In the genomic region with DNA sequence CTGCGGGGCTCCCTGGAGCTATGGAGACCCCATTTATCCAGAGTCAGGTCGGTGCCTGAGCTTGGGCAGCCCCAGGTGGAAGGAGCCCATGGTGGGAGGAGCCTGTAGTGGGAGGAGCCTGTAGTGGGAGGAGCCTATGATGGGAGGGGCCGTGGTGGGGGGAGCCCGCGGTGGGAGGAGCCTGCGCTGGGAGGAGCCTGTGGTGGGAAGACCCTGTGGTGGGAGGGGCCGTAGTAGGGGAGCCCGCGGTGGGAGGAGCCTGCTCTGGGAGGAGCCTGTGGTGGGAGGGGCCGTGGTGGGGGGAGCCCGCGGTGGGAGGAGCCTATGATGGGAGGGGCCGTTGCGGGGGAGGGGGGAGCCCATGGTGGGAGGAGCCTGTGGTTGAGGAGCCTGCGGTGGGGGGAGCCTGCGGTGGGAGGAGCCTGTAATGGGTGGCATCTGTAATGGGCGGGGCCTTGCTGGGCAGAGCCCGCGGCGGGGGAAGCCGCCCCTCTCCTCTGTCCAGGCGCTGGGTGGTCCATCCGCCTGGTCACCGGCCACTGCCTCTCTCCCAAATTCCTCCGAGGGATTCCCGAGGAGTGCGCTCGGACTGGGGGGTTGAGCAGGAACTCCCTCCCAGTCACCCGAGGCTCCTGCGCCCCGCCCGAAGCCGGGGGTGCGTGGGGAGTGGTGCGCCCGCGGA, we compare ENCODE assay signal across 7 cellular contexts. TPM values are rescaled to one million over a fixed set of nuclear protein-coding genes. Genes with fewer than 3 reads are reported as not detected.
DNase-seq lines count a peak whose midpoint lies in the region; ATAC-seq and TF ChIP-seq lines count a peak whose summit lies in the region.

No MANE protein-coding gene starts in this region.

- H3K9me2 ChIP-seq in OCI-LY7 (ENCODE audit: insufficient read depth, low read length), result no peaks in the 10 kb centered on the region
- H3K9me2 ChIP-seq in neural cell (ENCODE audit: insufficient read depth, low read length), result no peaks in the 10 kb centered on the region

- TF ChIP-seq RAD21 in neural cell (conservative IDR thresholded peaks at IDR 0.05), result no peak

- TF ChIP-seq CTCF in OCI-LY7 (conservative IDR thresholded peaks at IDR 0.05; ENCODE audit: low read length) (no peak), neural cell (IDR thresholded peaks at IDR 0.05; ENCODE audit: poor library complexity, severe bottlenecking) (no peak)

- POLR2A ChIA-PET in OCI-LY7 (lab: Charles Lee), result interaction anchor here (0.9 to 1.0 kb wide), 2 partner anchors 12 to 33 kb away, joined by 3 to 6 read pairs; partner anchors contain the start of gene PPDPF

- H3K4me2 ChIP-seq in OCI-LY7 (ENCODE audit: low read length) (peak overlapping the region; percentile 97), neural cell (ENCODE audit: low read length) (no peak overlapping the region)

- H3K27ac ChIP-seq in OCI-LY7 (ENCODE audit: low read depth, low read length, poor library complexity, severe bottlenecking) (peak overlapping the region; percentile 91), neural cell (ENCODE audit: low read length) (no peak overlapping the region), stomach smooth muscle (ENCODE audit: low read length) (no peak overlapping the region)

- H3K9me3 Mint-ChIP-seq in activated T-cell treated with anti-CD3 and anti-CD28 coated beads, Interleukin-2, amount 50 U/mL, for 4 hours, result no peaks in the 10 kb centered on the region

- peaks cover 12% of the 10 kb centered on the region for H3K4me1 Mint-ChIP-seq in activated T-cell treated with anti-CD3 and anti-CD28 coated beads, Interleukin-2, amount 50 U/mL, for 4 hours (ENCODE audit: low read depth)

- H3K36me3 Mint-ChIP-seq in activated T-cell treated with anti-CD3 and anti-CD28 coated beads, Interleukin-2, amount 50 U/mL, for 4 hours (ENCODE audit: insufficient read depth), result no peaks in the 10 kb centered on the region

- H4K20me1 ChIP-seq in OCI-LY7 (ENCODE audit: insufficient read depth, low read length) (no peaks in the 10 kb centered on the region), neural cell (ENCODE audit: insufficient read depth) (no peaks in the 10 kb centered on the region)

- no peaks in the 10 kb centered on the region for H3K27me3 ChIP-seq in neural cell (ENCODE audit: insufficient read depth, low read depth, low read length)
- H3K27me3 ChIP-seq in stomach smooth muscle (ENCODE audit: control insufficient read depth in 1 of 2, insufficient read depth in 2 of 2, low read length in 2 of 2), result peaks cover 10 to 11% of the 10 kb centered on the region in 2 donors

- peak overlapping the region; percentile 59 for H3K4me3 Mint-ChIP-seq in activated T-cell treated with anti-CD3 and anti-CD28 coated beads, Interleukin-2, amount 50 U/mL, for 4 hours

- H3K4me3 ChIP-seq in OCI-LY7 (ENCODE audit: low read depth, low read length, poor library complexity, severe bottlenecking) (peak overlapping the region; percentile 71), neural cell (ENCODE audit: low read length) (peak overlapping the region; percentile 65), stomach smooth muscle (ENCODE audit: low read length in 2 of 2) (peak overlapping the region; percentile 62 to 70)

- H3K36me3 ChIP-seq in OCI-LY7 (ENCODE audit: insufficient read depth, low read length) (no peaks in the 10 kb centered on the region), neural cell (ENCODE audit: insufficient read depth, low read length) (no peaks in the 10 kb centered on the region), stomach smooth muscle (ENCODE audit: control insufficient read depth in 2 of 2, insufficient read depth in 2 of 2, low read length in 2 of 2) (no peaks in the 10 kb centered on the region)

- DNase-seq in OCI-LY7 (ENCODE audit: low spot score), result peak; percentile 93
- DNase-seq in activated T-cell treated with anti-CD3 and anti-CD28 coated beads, Interleukin-2, amount 50 U/mL, for 4 hours, result peak; percentile 89
- peak; percentile 80 for DNase-seq in fibroblast of gingiva (ENCODE audit: low read depth)

- CTCF ChIA-PET in OCI-LY7 (lab: Charles Lee; ENCODE audit: unreplicated experiment), result interaction anchor here (0.7 kb wide), 1 partner anchor 12 kb away, joined by 3 read pairs; no protein-coding TSS in a partner anchor

- BruUV-seq in OCI-LY7 (replicated peaks; lab: Mats Ljungman, UMichigan), result no TSS peak

- H3K4me1 ChIP-seq in OCI-LY7 (ENCODE audit: insufficient read depth, low read length, poor library complexity, severe bottlenecking), result peaks cover 43% of the 10 kb centered on the region
- peaks cover 11% of the 10 kb centered on the region for H3K4me1 ChIP-seq in stomach smooth muscle (ENCODE audit: control insufficient read depth, insufficient read depth, low read length)

- H3K27me3 Mint-ChIP-seq in activated T-cell treated with anti-CD3 and anti-CD28 coated beads, Interleukin-2, amount 50 U/mL, for 4 hours (ENCODE audit: low read depth), result peaks cover 5% of the 10 kb centered on the region

- H3K79me2 ChIP-seq in OCI-LY7 (ENCODE audit: insufficient read depth, low read depth, low read length), result no peaks in the 10 kb centered on the region
- H3K79me2 ChIP-seq in neural cell (replicated peaks; ENCODE audit: insufficient read depth, low read length), result no peaks in the 10 kb centered on the region

- ATAC-seq in GM18861 (IDR thresholded peaks at IDR 0.05; ENCODE audit: unreplicated experiment), result peak; percentile 27
- ATAC-seq in HG03354 (IDR thresholded peaks at IDR 0.05; ENCODE audit: poor library complexity, severe bottlenecking, unreplicated experiment), result peak; percentile 49
- peak; percentile 83 for ATAC-seq in activated T-cell treated with anti-CD3 and anti-CD28 coated beads, Interleukin-2, amount 50 U/mL, for 4 hours

- intact Hi-C loops in OCI-LY7 (cut with micrococcal nuclease; ENCODE audit: unreplicated experiment), result loop anchor here (5.0 kb wide), 1 partner anchor 74 kb away; the partner anchor contains the start of gene GMEB2

- H2AFZ ChIP-seq in OCI-LY7 (ENCODE audit: low read length) (peak overlapping the region; percentile 62; the same call in 1 of the 2 replicates), neural cell (ENCODE audit: low read depth, low read length) (peak overlapping the region; percentile 45)

- peak overlapping the region; percentile 54 for H3K9ac ChIP-seq in neural cell (ENCODE audit: low read length)
- H3K9ac ChIP-seq in stomach smooth muscle (ENCODE audit: low read length in 2 of 2), result no peak overlapping the region

- no peak for TF ChIP-seq EP300 in neural cell (conservative IDR thresholded peaks at IDR 0.05; ENCODE audit: poor library complexity, severe bottlenecking)

- H3F3A ChIP-seq in neural cell (ENCODE audit: insufficient read depth, low read length, poor library complexity, severe bottlenecking), result no peaks in the 10 kb centered on the region

- H3K9me3 ChIP-seq in OCI-LY7 (ENCODE audit: low read length) (no peaks in the 10 kb centered on the region), neural cell (ENCODE audit: low read length) (no peaks in the 10 kb centered on the region), stomach smooth muscle (ENCODE audit: control insufficient read depth in 2 of 2, low read length in 2 of 2) (no peaks in the 10 kb centered on the region)

TF ChIP-seq in neural cell, 6 proteins besides CTCF, POLR2A, EP300 and RAD21 (continues in another document):
- TF ChIP-seq TAF1 (IDR thresholded peaks at IDR 0.05; ENCODE audit: low read depth), result no peak
- TF ChIP-seq MXI1 (conservative IDR thresholded peaks at IDR 0.05; ENCODE audit: poor library complexity, severe bottlenecking), result no peak

RNA-seq across cellular contexts. Expression of gene FNDC11, which starts 0.6 kb away (rescaled TPM):
- total RNA-seq in OCI-LY7 (2014; rRNA removed; shearing (Covaris generic)), result 0.15 and 0.41 TPM in 2 replicates
- total RNA-seq in OCI-LY7 (2022), result 2.1 and 3.0 TPM in 2 replicates
- total RNA-seq in activated T-cell treated with anti-CD3 and anti-CD28 coated beads, Interleukin-2, amount 50 U/mL, for 4 hours, result under 1 TPM; 0.13 to 0.19 (median 0.18) TPM
- polyA plus RNA-seq in neural cell, result 1.9 and 5.2 TPM in 2 replicates
- 0.69 and 2.4 TPM in 2 replicates for polyA minus RNA-seq in neural cell

RNA-seq across cellular contexts. Expression of gene SRMS, which starts 5.8 kb away (rescaled TPM):
- total RNA-seq in OCI-LY7 (2014; rRNA removed; shearing (Covaris generic)), result not detected in 2 replicates
- 0.42 TPM in 1 of 2 replicates, not detected in the other for total RNA-seq in OCI-LY7 (2022)
- not detected for total RNA-seq in activated T-cell treated with anti-CD3 and anti-CD28 coated beads, Interleukin-2, amount 50 U/mL, for 4 hours
- polyA plus RNA-seq in neural cell, result not detected in 2 replicates
- polyA minus RNA-seq in neural cell, result not detected in 2 replicates

RNA-seq across cellular contexts. Expression of gene PTK6, which starts 16.2 kb away (rescaled TPM):
- 0.05 and 0.13 TPM in 2 replicates for total RNA-seq in OCI-LY7 (2014; rRNA removed; shearing (Covaris generic))
- total RNA-seq in OCI-LY7 (2022), result 1.8 and 2.0 TPM in 2 replicates
- total RNA-seq in activated T-cell treated with anti-CD3 and anti-CD28 coated beads, Interleukin-2, amount 50 U/mL, for 4 hours, result under 1 TPM; 0.13 to 0.21 (median 0.16) TPM
- not detected in 2 replicates for polyA plus RNA-seq in neural cell
- not detected in 2 replicates for polyA minus RNA-seq in neural cell

RNA-seq across cellular contexts. Expression of gene HELZ2, which starts 20.6 kb away (rescaled TPM):
- total RNA-seq in OCI-LY7 (2014; rRNA removed; shearing (Covaris generic)), result 3.6 and 6.5 TPM in 2 replicates
- total RNA-seq in OCI-LY7 (2022), result 8.3 and 8.6 TPM in 2 replicates
- total RNA-seq in activated T-cell treated with anti-CD3 and anti-CD28 coated beads, Interleukin-2, amount 50 U/mL, for 4 hours, result 10 to 100 TPM in 1 of 3 donors, 1 to 10 TPM in 2; 7.4 to 11.9 (median 7.8) TPM
- 0.40 and 1.3 TPM in 2 replicates for polyA plus RNA-seq in neural cell
- 2.9 and 3.7 TPM in 2 replicates for polyA minus RNA-seq in neural cell

RNA-seq across cellular contexts. Expression of gene PPDPF, which starts 32.8 kb away (rescaled TPM):
- total RNA-seq in OCI-LY7 (2014; rRNA removed; shearing (Covaris generic)), result 16.5 and 34.9 TPM in 2 replicates
- total RNA-seq in OCI-LY7 (2022), result 117 and 126 TPM in 2 replicates
- total RNA-seq in activated T-cell treated with anti-CD3 and anti-CD28 coated beads, Interleukin-2, amount 50 U/mL, for 4 hours, result 100 to 1,000 TPM; 137 to 171 (median 165) TPM
- polyA plus RNA-seq in neural cell, result 95.1 and 106 TPM in 2 replicates
- 103 and 119 TPM in 2 replicates for polyA minus RNA-seq in neural cell

Comparison
In these comparisons a context has a peak if more than half of its experiments do, and no peak if none do; other contexts are left out.
1. ATAC-seq: peak in every context shown above with its lines; median percentile 83 in activated T-cell treated with anti-CD3 and anti-CD28 coated beads, Interleukin-2, amount 50 U/mL, for 4 hours; 49 in HG03354; 27 in GM18861.